ENCODE assay signal across 1 cellular context in the genomic region with DNA sequence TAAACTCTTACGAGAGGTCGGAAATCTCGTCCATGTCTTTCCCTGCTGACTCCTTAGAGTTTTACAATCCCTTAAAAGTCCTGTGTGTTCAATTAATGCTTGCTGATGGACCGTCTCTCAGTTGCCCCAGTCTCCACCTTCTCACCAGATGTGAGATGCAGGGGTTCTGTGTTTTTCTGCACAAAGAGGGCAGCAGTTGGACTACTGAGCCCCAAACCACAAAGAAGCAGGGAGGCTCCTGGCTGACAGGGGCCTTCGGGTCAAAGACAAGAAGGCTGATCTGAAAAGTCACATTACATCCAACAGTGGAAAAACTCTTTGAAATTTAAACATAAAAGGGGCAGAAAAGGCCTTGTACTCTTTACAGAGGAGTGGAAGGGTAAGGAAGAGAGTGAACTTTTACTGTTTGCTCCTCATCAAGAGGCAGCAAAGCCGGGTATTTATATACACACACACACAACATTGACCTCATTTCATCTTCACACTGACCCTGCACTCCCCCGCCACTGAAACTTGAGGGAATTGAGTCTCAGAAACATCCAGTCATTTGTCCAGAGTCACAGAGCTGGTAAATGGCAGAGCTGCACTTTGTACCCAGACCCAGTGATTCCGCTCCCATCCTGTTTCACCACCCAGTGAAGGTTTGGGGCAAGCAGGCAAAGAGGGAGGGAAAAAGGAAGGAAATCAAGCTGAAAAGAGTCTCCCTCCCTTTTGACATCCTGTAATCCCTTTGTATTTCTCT.
TF ChIP-seq lines count a peak whose summit lies in the region.

No MANE protein-coding gene starts in this region.

TF ChIP-seq in HepG2, 621 proteins besides CTCF, POLR2A, EP300 and RAD21 (continued from another document and continues in another):
- TF ChIP-seq, protein P1, sequence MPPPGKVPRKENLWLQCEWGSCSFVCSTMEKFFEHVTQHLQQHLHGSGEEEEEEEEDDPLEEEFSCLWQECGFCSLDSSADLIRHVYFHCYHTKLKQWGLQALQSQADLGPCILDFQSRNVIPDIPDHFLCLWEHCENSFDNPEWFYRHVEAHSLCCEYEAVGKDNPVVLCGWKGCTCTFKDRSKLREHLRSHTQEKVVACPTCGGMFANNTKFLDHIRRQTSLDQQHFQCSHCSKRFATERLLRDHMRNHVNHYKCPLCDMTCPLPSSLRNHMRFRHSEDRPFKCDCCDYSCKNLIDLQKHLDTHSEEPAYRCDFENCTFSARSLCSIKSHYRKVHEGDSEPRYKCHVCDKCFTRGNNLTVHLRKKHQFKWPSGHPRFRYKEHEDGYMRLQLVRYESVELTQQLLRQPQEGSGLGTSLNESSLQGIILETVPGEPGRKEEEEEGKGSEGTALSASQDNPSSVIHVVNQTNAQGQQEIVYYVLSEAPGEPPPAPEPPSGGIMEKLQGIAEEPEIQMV (CRISPR knock-in tag; IDR thresholded peaks at IDR 0.05; ENCODE audit: low read depth) = no peak
- TF ChIP-seq ZNF441 (CRISPR knock-in tag; IDR thresholded peaks at IDR 0.05; ENCODE audit: borderline replicate concordance) (no peak), ATF1 (CRISPR knock-in tag; IDR thresholded peaks at IDR 0.05) (no peak), ZNF816 (CRISPR knock-in tag; IDR thresholded peaks at IDR 0.05; ENCODE audit: borderline replicate concordance) (0 out of 2 replicates have a peak, but pooled peaks have one; percentile 39), ZFP41 (CRISPR knock-in tag; IDR thresholded peaks at IDR 0.05; ENCODE audit: borderline replicate concordance) (no peak), EEA1 (CRISPR knock-in tag; IDR thresholded peaks at IDR 0.05; ENCODE audit: borderline replicate concordance) (no peak), HNF4G (IDR thresholded peaks at IDR 0.05; ENCODE audit: borderline replicate concordance, low read depth, low read length) (peak; percentile 71), HNF4G (CRISPR knock-in tag; IDR thresholded peaks at IDR 0.05; ENCODE audit: borderline replicate concordance, low read depth) (no peak), ZNF780A (CRISPR knock-in tag; IDR thresholded peaks at IDR 0.05) (no peak), ZFP1 (CRISPR knock-in tag; IDR thresholded peaks at IDR 0.05) (0 out of 2 replicates have a peak, but pooled peaks have one; percentile 53), ZNF124 (CRISPR knock-in tag; IDR thresholded peaks at IDR 0.05) (peak; percentile 50; the same call in 1 of the 2 replicates), SETDB1 (CRISPR knock-in tag; IDR thresholded peaks at IDR 0.05; ENCODE audit: borderline replicate concordance) (no peak), ZNF468 (CRISPR knock-in tag; IDR thresholded peaks at IDR 0.05) (no peak), RBAK (CRISPR knock-in tag; IDR thresholded peaks at IDR 0.05) (no peak), ZNF451 (CRISPR knock-in tag; IDR thresholded peaks at IDR 0.05) (no peak), ZNF563 (CRISPR knock-in tag; IDR thresholded peaks at IDR 0.05) (no peak), SRY (CRISPR knock-in tag; IDR thresholded peaks at IDR 0.05) (no peak), KDM6A (CRISPR knock-in tag; IDR thresholded peaks at IDR 0.05; ENCODE audit: low read depth) (no peak), SMAD1 (CRISPR knock-in tag; IDR thresholded peaks at IDR 0.05; ENCODE audit: borderline replicate concordance, low read depth) (no peak), MTF1 (CRISPR knock-in tag; IDR thresholded peaks at IDR 0.05) (no peak), TGIF2 (CRISPR knock-in tag; IDR thresholded peaks at IDR 0.05) (no peak), ZNF317 (CRISPR knock-in tag; IDR thresholded peaks at IDR 0.05) (no peak), CBX5 (CRISPR knock-in tag; IDR thresholded peaks at IDR 0.05; ENCODE audit: borderline replicate concordance) (0 out of 2 replicates have a peak, but pooled peaks have one; percentile 25), KDM4B (CRISPR knock-in tag; IDR thresholded peaks at IDR 0.05) (no peak), RFXAP (CRISPR knock-in tag; IDR thresholded peaks at IDR 0.05; ENCODE audit: borderline replicate concordance) (no peak), RBFOX2 (IDR thresholded peaks at IDR 0.05; ENCODE audit: low read depth, low read length) (no peak), ZNF256 (CRISPR knock-in tag; conservative IDR thresholded peaks at IDR 0.05) (no peak), GPN1 (CRISPR knock-in tag; IDR thresholded peaks at IDR 0.05; ENCODE audit: borderline replicate concordance) (no peak)
- TF ChIP-seq, protein P2, sequence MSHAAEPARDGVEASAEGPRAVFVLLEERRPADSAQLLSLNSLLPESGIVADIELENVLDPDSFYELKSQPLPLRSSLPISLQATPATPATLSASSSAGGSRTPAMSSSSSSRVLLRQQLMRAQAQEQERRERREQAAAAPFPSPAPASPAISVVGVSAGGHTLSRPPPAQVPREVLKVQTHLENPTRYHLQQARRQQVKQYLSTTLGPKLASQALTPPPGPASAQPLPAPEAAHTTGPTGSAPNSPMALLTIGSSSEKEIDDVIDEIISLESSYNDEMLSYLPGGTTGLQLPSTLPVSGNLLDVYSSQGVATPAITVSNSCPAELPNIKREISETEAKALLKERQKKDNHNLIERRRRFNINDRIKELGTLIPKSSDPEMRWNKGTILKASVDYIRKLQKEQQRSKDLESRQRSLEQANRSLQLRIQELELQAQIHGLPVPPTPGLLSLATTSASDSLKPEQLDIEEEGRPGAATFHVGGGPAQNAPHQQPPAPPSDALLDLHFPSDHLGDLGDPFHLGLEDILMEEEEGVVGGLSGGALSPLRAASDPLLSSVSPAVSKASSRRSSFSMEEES (CRISPR knock-in tag; IDR thresholded peaks at IDR 0.05) = peak; percentile 49; the same call in 1 of the 2 replicates
- TF ChIP-seq, protein P3, sequence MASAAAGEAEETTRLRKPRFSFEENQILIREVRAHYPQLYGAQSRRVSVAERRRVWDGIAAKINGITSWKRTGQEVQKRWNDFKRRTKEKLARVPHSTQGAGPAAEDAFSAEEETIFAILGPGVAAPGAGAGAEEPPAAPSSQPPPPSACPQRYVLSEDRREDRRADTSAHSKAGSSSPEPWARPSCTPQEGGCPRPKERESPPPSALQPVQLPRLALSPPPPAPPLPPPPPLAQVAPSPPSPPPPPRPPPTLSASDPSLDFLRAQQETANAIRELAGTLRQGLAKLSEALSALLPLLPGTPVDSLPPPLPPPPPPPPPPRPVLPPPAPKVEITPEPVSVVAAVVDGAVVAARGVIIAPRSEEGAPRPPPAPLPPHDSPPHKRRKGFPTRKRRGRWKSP (CRISPR knock-in tag; IDR thresholded peaks at IDR 0.05) = no peak
- TF ChIP-seq, protein P4, sequence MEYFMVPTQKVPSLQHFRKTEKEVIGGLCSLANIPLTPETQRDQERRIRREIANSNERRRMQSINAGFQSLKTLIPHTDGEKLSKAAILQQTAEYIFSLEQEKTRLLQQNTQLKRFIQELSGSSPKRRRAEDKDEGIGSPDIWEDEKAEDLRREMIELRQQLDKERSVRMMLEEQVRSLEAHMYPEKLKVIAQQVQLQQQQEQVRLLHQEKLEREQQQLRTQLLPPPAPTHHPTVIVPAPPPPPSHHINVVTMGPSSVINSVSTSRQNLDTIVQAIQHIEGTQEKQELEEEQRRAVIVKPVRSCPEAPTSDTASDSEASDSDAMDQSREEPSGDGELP (IDR thresholded peaks at IDR 0.05; ENCODE audit: borderline replicate concordance, low read depth) = no peak
- TF ChIP-seq, protein P5, sequence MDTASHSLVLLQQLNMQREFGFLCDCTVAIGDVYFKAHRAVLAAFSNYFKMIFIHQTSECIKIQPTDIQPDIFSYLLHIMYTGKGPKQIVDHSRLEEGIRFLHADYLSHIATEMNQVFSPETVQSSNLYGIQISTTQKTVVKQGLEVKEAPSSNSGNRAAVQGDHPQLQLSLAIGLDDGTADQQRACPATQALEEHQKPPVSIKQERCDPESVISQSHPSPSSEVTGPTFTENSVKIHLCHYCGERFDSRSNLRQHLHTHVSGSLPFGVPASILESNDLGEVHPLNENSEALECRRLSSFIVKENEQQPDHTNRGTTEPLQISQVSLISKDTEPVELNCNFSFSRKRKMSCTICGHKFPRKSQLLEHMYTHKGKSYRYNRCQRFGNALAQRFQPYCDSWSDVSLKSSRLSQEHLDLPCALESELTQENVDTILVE (CRISPR knock-in tag; IDR thresholded peaks at IDR 0.05) = no peak
- TF ChIP-seq, protein P6, sequence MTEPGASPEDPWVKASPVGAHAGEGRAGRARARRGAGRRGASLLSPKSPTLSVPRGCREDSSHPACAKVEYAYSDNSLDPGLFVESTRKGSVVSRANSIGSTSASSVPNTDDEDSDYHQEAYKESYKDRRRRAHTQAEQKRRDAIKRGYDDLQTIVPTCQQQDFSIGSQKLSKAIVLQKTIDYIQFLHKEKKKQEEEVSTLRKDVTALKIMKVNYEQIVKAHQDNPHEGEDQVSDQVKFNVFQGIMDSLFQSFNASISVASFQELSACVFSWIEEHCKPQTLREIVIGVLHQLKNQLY (CRISPR knock-in tag; IDR thresholded peaks at IDR 0.05) = peak; percentile 20; the same call in 1 of the 2 replicates
- TF ChIP-seq, protein P7, sequence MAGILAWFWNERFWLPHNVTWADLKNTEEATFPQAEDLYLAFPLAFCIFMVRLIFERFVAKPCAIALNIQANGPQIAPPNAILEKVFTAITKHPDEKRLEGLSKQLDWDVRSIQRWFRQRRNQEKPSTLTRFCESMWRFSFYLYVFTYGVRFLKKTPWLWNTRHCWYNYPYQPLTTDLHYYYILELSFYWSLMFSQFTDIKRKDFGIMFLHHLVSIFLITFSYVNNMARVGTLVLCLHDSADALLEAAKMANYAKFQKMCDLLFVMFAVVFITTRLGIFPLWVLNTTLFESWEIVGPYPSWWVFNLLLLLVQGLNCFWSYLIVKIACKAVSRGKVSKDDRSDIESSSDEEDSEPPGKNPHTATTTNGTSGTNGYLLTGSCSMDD (CRISPR knock-in tag; IDR thresholded peaks at IDR 0.05) = no peak
- TF ChIP-seq, protein P8, sequence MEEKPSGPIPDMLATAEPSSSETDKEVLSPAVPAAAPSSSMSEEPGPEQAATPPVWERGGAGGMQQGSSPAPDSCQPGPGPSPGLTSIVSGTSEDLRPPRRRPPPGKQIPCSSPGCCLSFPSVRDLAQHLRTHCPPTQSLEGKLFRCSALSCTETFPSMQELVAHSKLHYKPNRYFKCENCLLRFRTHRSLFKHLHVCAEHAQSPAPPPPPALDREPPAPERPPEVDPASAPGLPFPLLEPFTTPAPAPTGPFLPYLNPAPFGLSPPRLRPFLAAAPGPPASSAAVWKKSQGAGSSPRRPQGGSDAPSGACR (CRISPR knock-in tag; IDR thresholded peaks at IDR 0.05) = no peak
- TF ChIP-seq, protein P9, sequence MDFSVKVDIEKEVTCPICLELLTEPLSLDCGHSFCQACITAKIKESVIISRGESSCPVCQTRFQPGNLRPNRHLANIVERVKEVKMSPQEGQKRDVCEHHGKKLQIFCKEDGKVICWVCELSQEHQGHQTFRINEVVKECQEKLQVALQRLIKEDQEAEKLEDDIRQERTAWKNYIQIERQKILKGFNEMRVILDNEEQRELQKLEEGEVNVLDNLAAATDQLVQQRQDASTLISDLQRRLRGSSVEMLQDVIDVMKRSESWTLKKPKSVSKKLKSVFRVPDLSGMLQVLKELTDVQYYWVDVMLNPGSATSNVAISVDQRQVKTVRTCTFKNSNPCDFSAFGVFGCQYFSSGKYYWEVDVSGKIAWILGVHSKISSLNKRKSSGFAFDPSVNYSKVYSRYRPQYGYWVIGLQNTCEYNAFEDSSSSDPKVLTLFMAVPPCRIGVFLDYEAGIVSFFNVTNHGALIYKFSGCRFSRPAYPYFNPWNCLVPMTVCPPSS (IDR thresholded peaks at IDR 0.05) = no peak
- TF ChIP-seq, protein P10, sequence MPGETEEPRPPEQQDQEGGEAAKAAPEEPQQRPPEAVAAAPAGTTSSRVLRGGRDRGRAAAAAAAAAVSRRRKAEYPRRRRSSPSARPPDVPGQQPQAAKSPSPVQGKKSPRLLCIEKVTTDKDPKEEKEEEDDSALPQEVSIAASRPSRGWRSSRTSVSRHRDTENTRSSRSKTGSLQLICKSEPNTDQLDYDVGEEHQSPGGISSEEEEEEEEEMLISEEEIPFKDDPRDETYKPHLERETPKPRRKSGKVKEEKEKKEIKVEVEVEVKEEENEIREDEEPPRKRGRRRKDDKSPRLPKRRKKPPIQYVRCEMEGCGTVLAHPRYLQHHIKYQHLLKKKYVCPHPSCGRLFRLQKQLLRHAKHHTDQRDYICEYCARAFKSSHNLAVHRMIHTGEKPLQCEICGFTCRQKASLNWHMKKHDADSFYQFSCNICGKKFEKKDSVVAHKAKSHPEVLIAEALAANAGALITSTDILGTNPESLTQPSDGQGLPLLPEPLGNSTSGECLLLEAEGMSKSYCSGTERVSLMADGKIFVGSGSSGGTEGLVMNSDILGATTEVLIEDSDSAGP (CRISPR knock-in tag; IDR thresholded peaks at IDR 0.05; ENCODE audit: borderline replicate concordance) = no peak
- TF ChIP-seq, protein P11, sequence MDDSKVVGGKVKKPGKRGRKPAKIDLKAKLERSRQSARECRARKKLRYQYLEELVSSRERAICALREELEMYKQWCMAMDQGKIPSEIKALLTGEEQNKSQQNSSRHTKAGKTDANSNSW (CRISPR knock-in tag; IDR thresholded peaks at IDR 0.05; ENCODE audit: borderline replicate concordance) = no peak
- TF ChIP-seq, protein P12, sequence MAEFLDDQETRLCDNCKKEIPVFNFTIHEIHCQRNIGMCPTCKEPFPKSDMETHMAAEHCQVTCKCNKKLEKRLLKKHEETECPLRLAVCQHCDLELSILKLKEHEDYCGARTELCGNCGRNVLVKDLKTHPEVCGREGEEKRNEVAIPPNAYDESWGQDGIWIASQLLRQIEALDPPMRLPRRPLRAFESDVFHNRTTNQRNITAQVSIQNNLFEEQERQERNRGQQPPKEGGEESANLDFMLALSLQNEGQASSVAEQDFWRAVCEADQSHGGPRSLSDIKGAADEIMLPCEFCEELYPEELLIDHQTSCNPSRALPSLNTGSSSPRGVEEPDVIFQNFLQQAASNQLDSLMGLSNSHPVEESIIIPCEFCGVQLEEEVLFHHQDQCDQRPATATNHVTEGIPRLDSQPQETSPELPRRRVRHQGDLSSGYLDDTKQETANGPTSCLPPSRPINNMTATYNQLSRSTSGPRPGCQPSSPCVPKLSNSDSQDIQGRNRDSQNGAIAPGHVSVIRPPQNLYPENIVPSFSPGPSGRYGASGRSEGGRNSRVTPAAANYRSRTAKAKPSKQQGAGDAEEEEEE (CRISPR knock-in tag; IDR thresholded peaks at IDR 0.05; ENCODE audit: borderline replicate concordance) = no peak
- TF ChIP-seq, protein P13, sequence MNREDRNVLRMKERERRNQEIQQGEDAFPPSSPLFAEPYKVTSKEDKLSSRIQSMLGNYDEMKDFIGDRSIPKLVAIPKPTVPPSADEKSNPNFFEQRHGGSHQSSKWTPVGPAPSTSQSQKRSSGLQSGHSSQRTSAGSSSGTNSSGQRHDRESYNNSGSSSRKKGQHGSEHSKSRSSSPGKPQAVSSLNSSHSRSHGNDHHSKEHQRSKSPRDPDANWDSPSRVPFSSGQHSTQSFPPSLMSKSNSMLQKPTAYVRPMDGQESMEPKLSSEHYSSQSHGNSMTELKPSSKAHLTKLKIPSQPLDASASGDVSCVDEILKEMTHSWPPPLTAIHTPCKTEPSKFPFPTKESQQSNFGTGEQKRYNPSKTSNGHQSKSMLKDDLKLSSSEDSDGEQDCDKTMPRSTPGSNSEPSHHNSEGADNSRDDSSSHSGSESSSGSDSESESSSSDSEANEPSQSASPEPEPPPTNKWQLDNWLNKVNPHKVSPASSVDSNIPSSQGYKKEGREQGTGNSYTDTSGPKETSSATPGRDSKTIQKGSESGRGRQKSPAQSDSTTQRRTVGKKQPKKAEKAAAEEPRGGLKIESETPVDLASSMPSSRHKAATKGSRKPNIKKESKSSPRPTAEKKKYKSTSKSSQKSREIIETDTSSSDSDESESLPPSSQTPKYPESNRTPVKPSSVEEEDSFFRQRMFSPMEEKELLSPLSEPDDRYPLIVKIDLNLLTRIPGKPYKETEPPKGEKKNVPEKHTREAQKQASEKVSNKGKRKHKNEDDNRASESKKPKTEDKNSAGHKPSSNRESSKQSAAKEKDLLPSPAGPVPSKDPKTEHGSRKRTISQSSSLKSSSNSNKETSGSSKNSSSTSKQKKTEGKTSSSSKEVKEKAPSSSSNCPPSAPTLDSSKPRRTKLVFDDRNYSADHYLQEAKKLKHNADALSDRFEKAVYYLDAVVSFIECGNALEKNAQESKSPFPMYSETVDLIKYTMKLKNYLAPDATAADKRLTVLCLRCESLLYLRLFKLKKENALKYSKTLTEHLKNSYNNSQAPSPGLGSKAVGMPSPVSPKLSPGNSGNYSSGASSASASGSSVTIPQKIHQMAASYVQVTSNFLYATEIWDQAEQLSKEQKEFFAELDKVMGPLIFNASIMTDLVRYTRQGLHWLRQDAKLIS (CRISPR knock-in tag; IDR thresholded peaks at IDR 0.05) = no peak
